ENCODE assay signal across 14 cellular contexts in genomic region chr3:149816986-149817385, GRCh38. TPM values are rescaled to one million over a fixed set of nuclear protein-coding genes. Genes with fewer than 3 reads are reported as not detected.
DNase-seq lines count a peak whose midpoint lies in the region; ATAC-seq, FAIRE-seq and TF ChIP-seq lines count a peak whose summit lies in the region.
"Had no signal": no experiment of that assay in that cellular context is flagged by ENCODE, and none has a peak within 500 bp of the region (broad histone marks: within the 10 kb centered on the region; RNA-seq: fewer than 3 reads in every experiment).

No MANE protein-coding gene starts in this region.

- H3F3A ChIP-seq in GM23248 (ENCODE audit: insufficient read depth): peaks cover 51% of the 10 kb centered on the region

- no peaks in the 10 kb centered on the region for H3K36me3 ChIP-seq in GM23248 (ENCODE audit: low read depth)

- H3K4me3 Mint-ChIP-seq in T-helper 1 cell treated with Interleukin-12 subunit alpha and Interleukin-12 subunit beta and Interleukin-4 antibody, amounts not matched to agents 30 μg/mL and 1 μg/mL, for 36 hours: no peak overlapping the region

- H3K36me3 Mint-ChIP-seq in T-helper 1 cell treated with Interleukin-12 subunit alpha and Interleukin-12 subunit beta and Interleukin-4 antibody, amounts not matched to agents 30 μg/mL and 1 μg/mL, for 36 hours (ENCODE audit: low read depth): peaks cover 4% of the 10 kb centered on the region

- H3K27ac Mint-ChIP-seq in T-helper 1 cell treated with Interleukin-12 subunit alpha and Interleukin-12 subunit beta and Interleukin-4 antibody, amounts not matched to agents 30 μg/mL and 1 μg/mL, for 36 hours: peak overlapping the region; percentile 5

- no peaks in the 10 kb centered on the region for H3K9me2 ChIP-seq in GM23248 (ENCODE audit: insufficient read depth)

- no peaks in the 10 kb centered on the region for H3K9me3 Mint-ChIP-seq in T-helper 1 cell treated with Interleukin-12 subunit alpha and Interleukin-12 subunit beta and Interleukin-4 antibody, amounts not matched to agents 30 μg/mL and 1 μg/mL, for 36 hours

- POLR2A ChIA-PET in A549 (lab: Yijun Ruan, JAX): no interaction called here

- peak overlapping the region; percentile 14; the same call in 2 of the 3 replicates for H3K4me2 ChIP-seq in A549
- H3K4me2 ChIP-seq in GM23248 (ENCODE audit: unreplicated experiment): peak overlapping the region; percentile 48

- H3K4me1 ChIP-seq in A549 (peaks cover 44% of the 10 kb centered on the region), GM23248 (ENCODE audit: insufficient read depth) (peaks cover 44% of the 10 kb centered on the region), foreskin keratinocyte (peaks cover 46% of the 10 kb centered on the region)

- H3K79me2 ChIP-seq in GM23248 (ENCODE audit: insufficient read depth): peaks cover 87% of the 10 kb centered on the region

- peaks cover 5% of the 10 kb centered on the region; the same call in 2 of the 3 replicates for H3K9me3 ChIP-seq in A549
- no peaks in the 10 kb centered on the region for H3K9me3 ChIP-seq in GM23248 (ENCODE audit: low read depth)

- H3K27me3 ChIP-seq in GM23248 (replicated peaks; ENCODE audit: insufficient read depth) (no peaks in the 10 kb centered on the region), foreskin keratinocyte (no peaks in the 10 kb centered on the region)

- ATAC-seq in A549 (no peak), foreskin keratinocyte (no peak), HG03520 (IDR thresholded peaks at IDR 0.05; ENCODE audit: unreplicated experiment) (no peak), HG02938 (IDR thresholded peaks at IDR 0.05; ENCODE audit: unreplicated experiment) (no peak), HG03432 (IDR thresholded peaks at IDR 0.05; ENCODE audit: unreplicated experiment) (no peak)
- ATAC-seq: HCT116, right cardiac atrium had no signal

- in situ Hi-C loops in GM23248 (cut with MboI): no loop called here

- CTCF ChIA-PET in A549 (lab: Yijun Ruan, JAX): interaction anchor here (5.2 kb wide), 1 partner anchor 9 kb away, joined by 32 read pairs; no protein-coding TSS in a partner anchor

- no peak for FAIRE-seq in A549 (lab: Jason Lieb, UNC)

- no peak for TF ChIP-seq EP300 in A549 (IDR thresholded peaks at IDR 0.05)

- peaks cover 39% of the 10 kb centered on the region for H3K4me1 Mint-ChIP-seq in T-helper 1 cell treated with Interleukin-12 subunit alpha and Interleukin-12 subunit beta and Interleukin-4 antibody, amounts not matched to agents 30 μg/mL and 1 μg/mL, for 36 hours (ENCODE audit: low read depth)

- H3K9ac ChIP-seq in GM23248: peak overlapping the region; percentile 55

- no peak for TF ChIP-seq CTCF in A549 (IDR thresholded peaks at IDR 0.05)
- TF ChIP-seq CTCF in foreskin keratinocyte (conservative IDR thresholded peaks at IDR 0.05): no peak

- DNase-seq in A549 (ENCODE audit: low read depth in 1 of 2, low spot score in 1 of 2): no peak
- DNase-seq in GM23248: peak; percentile 87
- peak; percentile 50 to 75 for DNase-seq in foreskin keratinocyte
- no peak for DNase-seq in NCI-H510A (lab: John Stamatoyannopoulos, UW)
- DNase-seq: effector memory CD4-positive, alpha-beta T cell; kidney glomerular epithelial cell; right cardiac atrium; stimulated activated naive CD4-positive, alpha-beta T cell treated with Interleukin-2 at 50 U/mL for 16 hours had no signal

- no peak for TF ChIP-seq RAD21 in A549 (conservative IDR thresholded peaks at IDR 0.05 in 1 of 2, IDR thresholded peaks at IDR 0.05 in 1 of 2)

- WGBS in A549 (ENCODE audit: missing lambda C conversion rate): 36% methylated on average over 2 of the region's 2 CpGs
- WGBS in GM23248 (ENCODE audit: low coverage in 1 of 2, low lambda C conversion rate in 2 of 2, missing lambda C conversion rate in 2 of 2), 2 experiments: 9 to 10% methylated on average over 2 of the region's 2 CpGs

- TF ChIP-seq POLR2A in A549 (IDR thresholded peaks at IDR 0.05; ENCODE audit: low read length): no peak

- H2AFZ ChIP-seq in GM23248: no peak overlapping the region

- H3K27ac ChIP-seq in A549 (no peak overlapping the region), GM23248 (peak overlapping the region; percentile 80), foreskin keratinocyte (peak overlapping the region; percentile 35)
- H3K27ac ChIP-seq: C4-2B had no signal

- H3K27me3 Mint-ChIP-seq in T-helper 1 cell treated with Interleukin-12 subunit alpha and Interleukin-12 subunit beta and Interleukin-4 antibody, amounts not matched to agents 30 μg/mL and 1 μg/mL, for 36 hours (ENCODE audit: low read depth): no peaks in the 10 kb centered on the region

- H4K20me1 ChIP-seq in GM23248 (ENCODE audit: insufficient read depth): peaks cover 8% of the 10 kb centered on the region; the same call in 1 of the 2 replicates

- H3K4me3 ChIP-seq in A549 (no peak overlapping the region), GM23248 (peak overlapping the region; percentile 36)

TF ChIP-seq in A549, 52 proteins besides CTCF, POLR2A, EP300 and RAD21:
- TF ChIP-seq CBX8 (IDR thresholded peaks at IDR 0.05): no peak
- TF ChIP-seq REST (IDR thresholded peaks at IDR 0.05): no peak
- TF ChIP-seq FOSL2 (IDR thresholded peaks at IDR 0.05): no peak
- peak; percentile 10; the same call in 1 of the 2 replicates for TF ChIP-seq FOSL2 (CRISPR knock-in tag; IDR thresholded peaks at IDR 0.05)

RNA-seq across cellular contexts. Expression of gene RNF13, which starts 4.0 kb away (rescaled TPM):
- polyA plus RNA-seq in A549 (2011; rRNA removed) (100 and 102 TPM in 2 replicates), A549 (2017; fragmentation: RNase III; extraction: RNeasy Plus Mini Kit Qiagen cat#74134 plus additional on column Dnase treatment) (39.0 to 46.2 TPM (median 44.5 TPM) in 3 replicates), GM23248 (2016; fragmentation: Nextera tagmentation; extraction: Ambion mirVana) (100.0 and 103 TPM in 2 replicates), foreskin keratinocyte (16.1 and 17.6 TPM in 2 replicates)
- 17.0 and 18.0 TPM in 2 replicates for polyA plus RNA-seq in A549 (2012; cell fraction: cytosol; rRNA removed)
- polyA plus RNA-seq in A549 (2012; cell fraction: nucleus; rRNA removed): 10.5 and 11.5 TPM in 2 replicates
- polyA minus RNA-seq in A549 (2011; rRNA and poly(A)+ RNA removed): 96.6 and 97.9 TPM in 2 replicates
- 48.7 and 65.4 TPM in 2 replicates for total RNA-seq in GM23248 (2014; rRNA removed; shearing (Covaris generic))
- total RNA-seq in foreskin keratinocyte: 35.1 and 35.7 TPM in 2 replicates

RNA-seq across cellular contexts. Expression of gene ANKUB1, which starts 24.6 kb away (rescaled TPM):
- polyA plus RNA-seq in A549 (2011; rRNA removed) (0.08 TPM in 1 of 2 replicates, not detected in the other), A549 (2017; fragmentation: RNase III; extraction: RNeasy Plus Mini Kit Qiagen cat#74134 plus additional on column Dnase treatment) (not detected in 3 replicates), GM23248 (2016; fragmentation: Nextera tagmentation; extraction: Ambion mirVana) (not detected in 2 replicates), foreskin keratinocyte (0.45 and 0.48 TPM in 2 replicates)
- not detected in 2 replicates for polyA plus RNA-seq in A549 (2012; cell fraction: cytosol; rRNA removed)
- 0.05 TPM in 1 of 2 replicates, not detected in the other for polyA plus RNA-seq in A549 (2012; cell fraction: nucleus; rRNA removed)
- polyA minus RNA-seq in A549 (2011; rRNA and poly(A)+ RNA removed): not detected in 2 replicates
- not detected in 2 replicates for total RNA-seq in GM23248 (2014; rRNA removed; shearing (Covaris generic))
- total RNA-seq in foreskin keratinocyte: 0.42 and 0.82 TPM in 2 replicates
- total RNA-seq: right cardiac atrium had no signal
- polyA plus RNA-seq: right cardiac atrium had no signal

Comparison
In these comparisons a context has a peak if more than half of its experiments do, and no peak if none do; other contexts are left out.
1. DNase-seq: peak in GM23248 (single experiment) and foreskin keratinocyte (2 of 2); none in A549 (0 of 2) and NCI-H510A (single experiment).
2. H3K27ac ChIP-seq: peak in GM23248 (single experiment) and foreskin keratinocyte (single experiment); none in A549 (0 of 2).